Comparison of ENCODE assay signal across 19 cellular contexts in genomic region chr11:83520849-83521248, GRCh38.
"Had no signal": no experiment of that assay in that cellular context is flagged by ENCODE, and none has a peak within 500 bp of the region (broad histone marks: within the 10 kb centered on the region; RNA-seq: fewer than 3 reads in every experiment).

No MANE protein-coding gene starts in this region.

- H3K36me3 ChIP-seq: left lung, suprapubic skin had no signal

- H3K9me3 ChIP-seq: body of pancreas had no signal

- H3K27me3 Mint-ChIP-seq: activated CD4-positive, alpha-beta memory T cell treated with anti-CD3 and anti-CD28 coated beads, Interleukin-2, amount 10 ng/mL, durations not matched to agents 7 days and 5 days; activated CD8-positive, alpha-beta memory T cell treated with anti-CD3 and anti-CD28 coated beads, Interleukin-2, amount 10 ng/mL, durations not matched to agents 7 days and 5 days; activated naive CD8-positive, alpha-beta T cell treated with anti-CD3 and anti-CD28 coated beads, Interleukin-2, amount 10 ng/mL, durations not matched to agents 7 days and 5 days; effector memory CD8-positive, alpha-beta T cell; type B pancreatic cell had no signal

- DNase-seq: activated CD4-positive, alpha-beta memory T cell treated with anti-CD3 and anti-CD28 coated beads, Interleukin-2, amount 10 ng/mL, durations not matched to agents 7 days and 5 days; activated CD4-positive, alpha-beta T cell treated with anti-CD3 and anti-CD28 coated beads for 48 hours; activated CD4-positive, CD25-positive, alpha-beta regulatory T cell; activated CD8-positive, alpha-beta memory T cell treated with anti-CD3 and anti-CD28 coated beads, Interleukin-2, amount 10 ng/mL, durations not matched to agents 7 days and 5 days; activated naive CD4-positive, alpha-beta T cell treated with Interleukin-2 at 50 U/mL for 16 hours; activated naive CD8-positive, alpha-beta T cell treated with anti-CD3 and anti-CD28 coated beads, Interleukin-2, amount 10 ng/mL, durations not matched to agents 7 days and 5 days; body of pancreas; effector memory CD8-positive, alpha-beta T cell; left lung; nephron progenitor cell; right cardiac atrium; stimulated activated naive CD8-positive, alpha-beta T cell treated with anti-CD3 and anti-CD28 coated beads, Interleukin-15, Interleukin-2, amounts not matched to agents 100 U/mL and 50 U/mL, for 24 hours had no signal

- H3K4me1 ChIP-seq: body of pancreas, left lung, suprapubic skin had no signal

- H3K9me3 Mint-ChIP-seq: T-helper 2 cell treated with Interferon-gamma antibody and Interleukin-4, amounts not matched to agents 5 μg/mL and 100 μg/mL, for 36 hours had no signal

- H3K4me2 ChIP-seq: hepatocyte had no signal

- H3K36me3 Mint-ChIP-seq: activated CD8-positive, alpha-beta memory T cell treated with anti-CD3 and anti-CD28 coated beads, Interleukin-2, amount 10 ng/mL, durations not matched to agents 7 days and 5 days; activated naive CD8-positive, alpha-beta T cell treated with anti-CD3 and anti-CD28 coated beads, Interleukin-2, amount 10 ng/mL, durations not matched to agents 7 days and 5 days; type B pancreatic cell had no signal

- H2AFZ ChIP-seq: hepatocyte had no signal

- H3K27ac Mint-ChIP-seq: activated CD4-positive, alpha-beta memory T cell treated with anti-CD3 and anti-CD28 coated beads, Interleukin-2, amount 10 ng/mL, durations not matched to agents 7 days and 5 days; activated CD8-positive, alpha-beta memory T cell treated with anti-CD3 and anti-CD28 coated beads, Interleukin-2, amount 10 ng/mL, durations not matched to agents 7 days and 5 days; activated naive CD8-positive, alpha-beta T cell treated with anti-CD3 and anti-CD28 coated beads, Interleukin-2, amount 10 ng/mL, durations not matched to agents 7 days and 5 days; activated T-helper 17 cell treated with anti-CD3 and anti-CD28 coated beads, Interleukin-2, amount 50 U/mL, for 72 hours; effector memory CD8-positive, alpha-beta T cell; nephron progenitor cell; T-helper 2 cell treated with Interferon-gamma antibody and Interleukin-4, amounts not matched to agents 5 μg/mL and 100 μg/mL, for 36 hours; type B pancreatic cell had no signal

- H3K4me3 ChIP-seq: body of pancreas, hepatocyte, left lung, suprapubic skin had no signal

- H3K79me2 ChIP-seq: hepatocyte had no signal

- H3K27me3 ChIP-seq: body of pancreas, hepatocyte, left lung, suprapubic skin had no signal

- H3K4me3 Mint-ChIP-seq: activated CD4-positive, alpha-beta memory T cell treated with anti-CD3 and anti-CD28 coated beads, Interleukin-2, amount 10 ng/mL, durations not matched to agents 7 days and 5 days; activated CD8-positive, alpha-beta memory T cell treated with anti-CD3 and anti-CD28 coated beads, Interleukin-2, amount 10 ng/mL, durations not matched to agents 7 days and 5 days; activated naive CD8-positive, alpha-beta T cell treated with anti-CD3 and anti-CD28 coated beads, Interleukin-2, amount 10 ng/mL, durations not matched to agents 7 days and 5 days; activated T-helper 17 cell treated with anti-CD3 and anti-CD28 coated beads, Interleukin-2, amount 50 U/mL, for 72 hours; effector memory CD8-positive, alpha-beta T cell; nephron progenitor cell; T-helper 2 cell treated with Interferon-gamma antibody and Interleukin-4, amounts not matched to agents 5 μg/mL and 100 μg/mL, for 36 hours; type B pancreatic cell had no signal

- H3K4me1 Mint-ChIP-seq: activated naive CD8-positive, alpha-beta T cell treated with anti-CD3 and anti-CD28 coated beads, Interleukin-2, amount 10 ng/mL, durations not matched to agents 7 days and 5 days; activated T-helper 17 cell treated with anti-CD3 and anti-CD28 coated beads, Interleukin-2, amount 50 U/mL, for 72 hours; nephron progenitor cell had no signal

- FAIRE-seq: islet of Langerhans, TTC549 had no signal

- H3K27ac ChIP-seq: body of pancreas, hepatocyte, left lung, suprapubic skin had no signal
